ENCODE assay signal across 22 cellular contexts in genomic region chr20:61356171-61356570, GRCh38.
"Had no signal": no experiment of that assay in that cellular context is flagged by ENCODE, and none has a peak within 500 bp of the region (broad histone marks: within the 10 kb centered on the region; RNA-seq: fewer than 3 reads in every experiment).

No MANE protein-coding gene starts in this region.

- H3K4me1 ChIP-seq: esophagus squamous epithelium, gastroesophageal sphincter, right lobe of liver, testis, tibial nerve, upper lobe of right lung, vagina had no signal

- ATAC-seq: gastroesophageal sphincter; left colon; right lobe of liver; stimulated activated naive B cell treated with anti-CD40 and anti-IgM and Interleukin-4, amounts not matched to agents 10 μg/mL and 1 μg/mL and 100 μg/mL, for 72 hours; stimulated activated naive CD8-positive, alpha-beta T cell treated with anti-CD3 and anti-CD28 coated beads, Interleukin-15, amount 100 ng/mL, for 72 hours; upper lobe of right lung had no signal

- H3K36me3 ChIP-seq: esophagus squamous epithelium, gastroesophageal sphincter, neutrophil, right lobe of liver, tibial nerve, upper lobe of right lung, vagina had no signal

- H3K27ac ChIP-seq: epithelial cell of prostate, esophagus squamous epithelium, gastroesophageal sphincter, neutrophil, right lobe of liver, testis, tibial nerve, upper lobe of right lung, vagina had no signal

- H3K9me3 ChIP-seq: esophagus squamous epithelium, gastroesophageal sphincter, neutrophil, right lobe of liver, testis, tibial nerve, upper lobe of right lung, vagina had no signal

- H3K4me3 ChIP-seq: esophagus squamous epithelium, gastroesophageal sphincter, right lobe of liver, testis, tibial nerve, upper lobe of right lung, vagina had no signal

- H3K27me3 ChIP-seq: neutrophil, right lobe of liver, testis, tibial nerve, vagina had no signal

- DNase-seq: effector memory CD4-positive, alpha-beta T cell; esophagus squamous epithelium; foreskin fibroblast; glutamatergic neuron; immature natural killer cell; left colon; mesendoderm; naive B cell; nephron progenitor cell; posterior cingulate gyrus; right lobe of liver; stimulated activated CD4-positive, alpha-beta T cell treated with anti-CD3 and anti-CD28 coated beads, Interleukin-2, amount 100 ng/mL, for 24 hours; stimulated activated CD4-positive, alpha-beta T cell treated with anti-CD3 and anti-CD28 coated beads, Interleukin-4, amount 100 ng/mL, for 4 hours; stimulated activated naive B cell treated with anti-CD40 and anti-IgM and Interleukin-4, amounts not matched to agents 10 μg/mL and 1 μg/mL and 100 μg/mL, for 72 hours; stimulated activated naive CD8-positive, alpha-beta T cell treated with anti-CD3 and anti-CD28 coated beads, Interleukin-15, amount 100 ng/mL, for 72 hours; testis; upper lobe of right lung had no signal
